8 cellular contexts compared by ENCODE assay signal in the genomic region with DNA sequence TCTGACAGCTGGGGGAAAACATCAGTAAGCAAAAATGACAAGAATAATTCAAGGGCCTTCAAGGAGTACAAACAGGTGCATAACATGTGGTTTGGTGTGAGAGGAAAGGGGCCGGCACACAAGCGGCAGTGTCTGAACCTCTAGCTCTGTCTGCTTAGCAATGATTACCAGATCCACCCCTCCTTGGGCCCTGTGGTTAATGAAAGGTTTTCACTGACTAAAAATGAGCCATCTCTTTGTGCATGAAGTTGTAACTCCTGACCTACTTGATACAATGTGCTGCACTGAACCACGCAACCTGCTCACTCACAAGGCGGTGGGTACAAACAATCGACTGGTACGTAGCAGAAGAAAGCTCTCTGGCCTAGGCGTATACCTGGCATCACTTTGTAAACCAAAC. TPM values are rescaled to one million over a fixed set of nuclear protein-coding genes. Genes with fewer than 3 reads are reported as not detected.
DNase-seq lines count a peak whose midpoint lies in the region; ATAC-seq and TF ChIP-seq lines count a peak whose summit lies in the region.

No MANE protein-coding gene starts in this region.

- peak; percentile 84 for ATAC-seq in GM19025 (IDR thresholded peaks at IDR 0.05; ENCODE audit: low read depth, unreplicated experiment)
- peak; percentile 62 for ATAC-seq in HG03103 (IDR thresholded peaks at IDR 0.05; ENCODE audit: low read depth, unreplicated experiment)
- ATAC-seq in mucosa of descending colon = peak; percentile 80

- no peak overlapping the region for H3K4me3 Mint-ChIP-seq in type B pancreatic cell

- H3K4me1 Mint-ChIP-seq in type B pancreatic cell (ENCODE audit: unreplicated experiment) = peaks cover 15% of the 10 kb centered on the region

- intact Hi-C loops in mucosa of descending colon (cut with DNase I, micrococcal nuclease) = no loop called here

- no peaks in the 10 kb centered on the region for H3K9me3 ChIP-seq in mucosa of descending colon

- H3K27ac Mint-ChIP-seq in type B pancreatic cell = no peak overlapping the region

- TF ChIP-seq CTCF in mucosa of descending colon (IDR thresholded peaks at IDR 0.05) = no peak
- no peak for TF ChIP-seq CTCF in type B pancreatic cell (conservative IDR thresholded peaks at IDR 0.05)

- H3K27me3 Mint-ChIP-seq in type B pancreatic cell = no peaks in the 10 kb centered on the region

- DNase-seq in activated CD4-positive, alpha-beta T cell treated with anti-CD3 and anti-CD28 coated beads for 48 hours = peak; percentile 69
- peak in 2 of 3 donors; percentile 42 to 61 for DNase-seq in mucosa of descending colon
- no peak for DNase-seq in type B pancreatic cell (ENCODE audit: extremely low spot score, unreplicated experiment)
- no peak for DNase-seq in SW 1271 (lab: John Stamatoyannopoulos, UW)
- DNase-seq in dermis blood vessel endothelial cell = no peak
- no peak for DNase-seq in RKO (ENCODE audit: low spot score)

- no peaks in the 10 kb centered on the region for H3K36me3 ChIP-seq in mucosa of descending colon (ENCODE audit: low read depth)

- H3K4me3 ChIP-seq in mucosa of descending colon = no peak overlapping the region

- H3K9me3 Mint-ChIP-seq in type B pancreatic cell = no peaks in the 10 kb centered on the region

- H3K36me3 Mint-ChIP-seq in type B pancreatic cell = no peaks in the 10 kb centered on the region

- H3K4me1 ChIP-seq in mucosa of descending colon (ENCODE audit: low read depth) = peaks cover 6% of the 10 kb centered on the region

RNA-seq across cellular contexts. Expression of gene FAM117A, which starts 15.1 kb away (rescaled TPM):
- total RNA-seq in mucosa of descending colon = 10 to 100 TPM in 1 of 3 donors, 1 to 10 TPM in 2; 6.5 to 22.0 (median 8.8) TPM
- total RNA-seq in type B pancreatic cell (ENCODE audit: low replicate concordance) = 8.4 and 13.0 TPM in 2 replicates
- total RNA-seq in dermis blood vessel endothelial cell = 15.5 and 25.4 TPM in 2 replicates

RNA-seq across cellular contexts. Expression of gene KAT7, which starts 39.7 kb away (rescaled TPM):
- total RNA-seq in mucosa of descending colon = 10 to 100 TPM; 43.7 to 73.4 (median 59.7) TPM
- total RNA-seq in type B pancreatic cell (ENCODE audit: low replicate concordance) = 49.0 and 64.0 TPM in 2 replicates
- 88.0 and 133 TPM in 2 replicates for total RNA-seq in dermis blood vessel endothelial cell

RNA-seq across cellular contexts. Expression of gene SLC35B1, which starts 41.0 kb away (rescaled TPM):
- total RNA-seq in mucosa of descending colon (10 to 100 TPM; 31.7 to 60.3 (median 41.5) TPM), type B pancreatic cell (ENCODE audit: low replicate concordance) (65.2 and 71.7 TPM in 2 replicates), dermis blood vessel endothelial cell (56.9 and 58.9 TPM in 2 replicates)

Comparison
In these comparisons a context has a peak if more than half of its experiments do, and no peak if none do; other contexts are left out.
1. DNase-seq: peak in activated CD4-positive, alpha-beta T cell treated with anti-CD3 and anti-CD28 coated beads for 48 hours (single experiment) and mucosa of descending colon (2 of 3); none in type B pancreatic cell (single experiment), SW 1271 (0 of 2), dermis blood vessel endothelial cell (single experiment) and RKO (single experiment).
2. Peak in every context shown above with its lines, with median percentiles within 50 percentile points of each other: ATAC-seq.